In the genomic region with DNA sequence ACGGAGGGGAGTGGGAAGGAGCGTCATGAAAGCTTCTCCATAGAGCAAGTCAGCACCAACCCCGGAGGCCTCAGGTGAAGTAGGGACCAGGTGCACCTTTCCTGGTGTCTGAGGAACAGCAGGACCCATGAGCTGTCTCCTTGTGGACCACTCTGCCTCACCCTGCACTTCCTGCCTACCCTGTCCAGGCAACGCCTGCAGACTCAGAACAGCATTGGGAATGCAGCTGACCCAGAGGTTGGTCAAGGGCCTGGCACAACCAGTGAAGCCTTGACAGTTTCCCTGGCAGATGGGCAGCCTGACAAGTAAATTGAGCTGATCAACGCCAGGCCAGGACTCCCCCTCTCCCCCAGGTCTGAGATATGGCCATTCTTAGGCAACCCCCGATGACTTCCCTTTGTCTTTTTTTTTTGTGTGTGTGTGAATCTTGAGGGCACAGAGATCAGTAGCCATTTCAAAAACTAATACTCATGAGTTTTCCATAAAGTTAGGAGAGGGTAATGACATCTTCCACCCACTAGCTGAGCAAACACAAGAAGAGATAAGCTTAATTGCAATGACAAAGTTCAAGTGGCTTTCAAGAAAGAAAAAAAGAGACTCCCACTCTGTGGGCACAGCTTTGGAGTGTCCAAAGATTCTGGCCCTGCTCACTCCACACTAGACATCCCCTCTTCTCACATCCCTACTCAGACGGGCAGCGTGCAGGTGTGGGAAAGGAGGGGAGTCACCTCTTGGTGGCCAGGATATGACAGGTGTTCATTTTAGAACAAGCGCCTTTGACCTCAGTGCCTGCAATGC, we compare ENCODE assay signal across 1 cellular context.
TF ChIP-seq lines count a peak whose summit lies in the region.

No MANE protein-coding gene starts in this region.

TF ChIP-seq in HepG2, 621 proteins besides CTCF, POLR2A, EP300 and RAD21 (continues in another document):
- TF ChIP-seq STAG1 (CRISPR knock-in tag; IDR thresholded peaks at IDR 0.05) (0 out of 2 replicates have a peak, but pooled peaks have one; percentile 10), ZNF556 (CRISPR knock-in tag; IDR thresholded peaks at IDR 0.05; ENCODE audit: borderline replicate concordance) (no peak), ZNF329 (CRISPR knock-in tag; IDR thresholded peaks at IDR 0.05; ENCODE audit: low read depth) (no peak), ZNF468 (CRISPR knock-in tag; IDR thresholded peaks at IDR 0.05) (0 out of 2 replicates have a peak, but pooled peaks have one; percentile 61), AGO1 (IDR thresholded peaks at IDR 0.05; ENCODE audit: low read depth, low read length, poor library complexity, severe bottlenecking) (no peak), ZNF264 (CRISPR knock-in tag; IDR thresholded peaks at IDR 0.05) (no peak; the same call in 1 of the 2 replicates), TGIF2 (CRISPR knock-in tag; IDR thresholded peaks at IDR 0.05) (no peak), ZNF549 (CRISPR knock-in tag; IDR thresholded peaks at IDR 0.05) (no peak), ZSCAN22 (CRISPR knock-in tag; IDR thresholded peaks at IDR 0.05) (no peak), MIXL1 (CRISPR knock-in tag; IDR thresholded peaks at IDR 0.05) (peak; percentile 77; the same call in 1 of the 2 replicates), BCL6 (CRISPR knock-in tag; IDR thresholded peaks at IDR 0.05) (peak; percentile 86), NFATC3 (CRISPR knock-in tag; IDR thresholded peaks at IDR 0.05) (no peak), CEBPG (CRISPR knock-in tag; IDR thresholded peaks at IDR 0.05) (peak; percentile 53; the same call in 1 of the 2 replicates), KLF16 (CRISPR knock-in tag; IDR thresholded peaks at IDR 0.05) (no peak), ETV6 (CRISPR knock-in tag; conservative IDR thresholded peaks at IDR 0.05) (no peak), BORCS8-MEF2B (CRISPR knock-in tag; IDR thresholded peaks at IDR 0.05) (0 out of 2 replicates have a peak, but pooled peaks have one; percentile 30), STAT5B (CRISPR knock-in tag; IDR thresholded peaks at IDR 0.05) (no peak), FOXA1 (IDR thresholded peaks at IDR 0.05) (no peak), FOXA1 (CRISPR knock-in tag; IDR thresholded peaks at IDR 0.05) (peak; percentile 64), SRSF4 (IDR thresholded peaks at IDR 0.05; ENCODE audit: low read depth, low read length, poor library complexity, severe bottlenecking) (no peak), ZFP90 (CRISPR knock-in tag; IDR thresholded peaks at IDR 0.05; ENCODE audit: borderline replicate concordance) (peak; percentile 74; the same call in 1 of the 2 replicates), ISX (CRISPR knock-in tag; conservative IDR thresholded peaks at IDR 0.05) (no peak), ZNF652 (CRISPR knock-in tag; IDR thresholded peaks at IDR 0.05; ENCODE audit: borderline replicate concordance, low read depth) (no peak), FOXJ3 (CRISPR knock-in tag; IDR thresholded peaks at IDR 0.05; ENCODE audit: borderline replicate concordance) (peak; percentile 79; the same call in 1 of the 2 replicates), NR2F6 (IDR thresholded peaks at IDR 0.05) (peak; percentile 87), NR2F6 (CRISPR knock-in tag; IDR thresholded peaks at IDR 0.05) (peak; percentile 63), NONO (IDR thresholded peaks at IDR 0.05) (no peak), NONO (CRISPR knock-in tag; conservative IDR thresholded peaks at IDR 0.05) (0 out of 2 replicates have a peak, but pooled peaks have one; percentile 13), ERF (CRISPR knock-in tag; IDR thresholded peaks at IDR 0.05) (no peak), ZNF383 (CRISPR knock-in tag; IDR thresholded peaks at IDR 0.05; ENCODE audit: borderline replicate concordance) (no peak), DNMT1 (CRISPR knock-in tag; IDR thresholded peaks at IDR 0.05) (no peak), JUND (CRISPR knock-in tag; IDR thresholded peaks at IDR 0.05) (no peak), SPEN (CRISPR knock-in tag; IDR thresholded peaks at IDR 0.05; ENCODE audit: low read depth) (no peak), ZNF737 (CRISPR knock-in tag; IDR thresholded peaks at IDR 0.05; ENCODE audit: borderline replicate concordance) (no peak)
- TF ChIP-seq, protein P1, sequence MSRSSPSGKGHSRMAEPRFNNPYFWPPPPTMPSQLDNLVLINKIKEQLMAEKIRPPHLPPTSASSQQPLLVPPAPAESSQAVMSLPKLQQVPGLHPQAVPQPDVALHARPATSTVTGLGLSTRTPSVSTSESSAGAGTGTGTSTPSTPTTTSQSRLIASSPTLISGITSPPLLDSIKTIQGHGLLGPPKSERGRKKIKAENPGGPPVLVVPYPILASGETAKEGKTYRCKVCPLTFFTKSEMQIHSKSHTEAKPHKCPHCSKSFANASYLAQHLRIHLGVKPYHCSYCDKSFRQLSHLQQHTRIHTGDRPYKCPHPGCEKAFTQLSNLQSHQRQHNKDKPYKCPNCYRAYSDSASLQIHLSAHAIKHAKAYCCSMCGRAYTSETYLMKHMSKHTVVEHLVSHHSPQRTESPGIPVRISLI (CRISPR knock-in tag; IDR thresholded peaks at IDR 0.05; ENCODE audit: borderline replicate concordance) = peak; percentile 95
- TF ChIP-seq, protein P2, sequence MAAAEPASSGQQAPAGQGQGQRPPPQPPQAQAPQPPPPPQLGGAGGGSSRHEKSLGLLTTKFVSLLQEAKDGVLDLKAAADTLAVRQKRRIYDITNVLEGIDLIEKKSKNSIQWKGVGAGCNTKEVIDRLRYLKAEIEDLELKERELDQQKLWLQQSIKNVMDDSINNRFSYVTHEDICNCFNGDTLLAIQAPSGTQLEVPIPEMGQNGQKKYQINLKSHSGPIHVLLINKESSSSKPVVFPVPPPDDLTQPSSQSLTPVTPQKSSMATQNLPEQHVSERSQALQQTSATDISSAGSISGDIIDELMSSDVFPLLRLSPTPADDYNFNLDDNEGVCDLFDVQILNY (CRISPR knock-in tag; conservative IDR thresholded peaks at IDR 0.05) = no peak
- TF ChIP-seq, protein P3, sequence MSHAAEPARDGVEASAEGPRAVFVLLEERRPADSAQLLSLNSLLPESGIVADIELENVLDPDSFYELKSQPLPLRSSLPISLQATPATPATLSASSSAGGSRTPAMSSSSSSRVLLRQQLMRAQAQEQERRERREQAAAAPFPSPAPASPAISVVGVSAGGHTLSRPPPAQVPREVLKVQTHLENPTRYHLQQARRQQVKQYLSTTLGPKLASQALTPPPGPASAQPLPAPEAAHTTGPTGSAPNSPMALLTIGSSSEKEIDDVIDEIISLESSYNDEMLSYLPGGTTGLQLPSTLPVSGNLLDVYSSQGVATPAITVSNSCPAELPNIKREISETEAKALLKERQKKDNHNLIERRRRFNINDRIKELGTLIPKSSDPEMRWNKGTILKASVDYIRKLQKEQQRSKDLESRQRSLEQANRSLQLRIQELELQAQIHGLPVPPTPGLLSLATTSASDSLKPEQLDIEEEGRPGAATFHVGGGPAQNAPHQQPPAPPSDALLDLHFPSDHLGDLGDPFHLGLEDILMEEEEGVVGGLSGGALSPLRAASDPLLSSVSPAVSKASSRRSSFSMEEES (CRISPR knock-in tag; IDR thresholded peaks at IDR 0.05) = no peak
- TF ChIP-seq, protein P4, sequence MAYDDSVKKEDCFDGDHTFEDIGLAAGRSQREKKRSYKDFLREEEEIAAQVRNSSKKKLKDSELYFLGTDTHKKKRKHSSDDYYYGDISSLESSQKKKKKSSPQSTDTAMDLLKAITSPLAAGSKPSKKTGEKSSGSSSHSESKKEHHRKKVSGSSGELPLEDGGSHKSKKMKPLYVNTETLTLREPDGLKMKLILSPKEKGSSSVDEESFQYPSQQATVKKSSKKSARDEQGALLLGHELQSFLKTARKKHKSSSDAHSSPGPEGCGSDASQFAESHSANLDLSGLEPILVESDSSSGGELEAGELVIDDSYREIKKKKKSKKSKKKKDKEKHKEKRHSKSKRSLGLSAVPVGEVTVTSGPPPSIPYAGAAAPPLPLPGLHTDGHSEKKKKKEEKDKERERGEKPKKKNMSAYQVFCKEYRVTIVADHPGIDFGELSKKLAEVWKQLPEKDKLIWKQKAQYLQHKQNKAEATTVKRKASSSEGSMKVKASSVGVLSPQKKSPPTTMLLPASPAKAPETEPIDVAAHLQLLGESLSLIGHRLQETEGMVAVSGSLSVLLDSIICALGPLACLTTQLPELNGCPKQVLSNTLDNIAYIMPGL (CRISPR knock-in tag; IDR thresholded peaks at IDR 0.05; ENCODE audit: borderline replicate concordance in 1 of 2, low read depth in 1 of 2) = no peak
- TF ChIP-seq, protein P5, sequence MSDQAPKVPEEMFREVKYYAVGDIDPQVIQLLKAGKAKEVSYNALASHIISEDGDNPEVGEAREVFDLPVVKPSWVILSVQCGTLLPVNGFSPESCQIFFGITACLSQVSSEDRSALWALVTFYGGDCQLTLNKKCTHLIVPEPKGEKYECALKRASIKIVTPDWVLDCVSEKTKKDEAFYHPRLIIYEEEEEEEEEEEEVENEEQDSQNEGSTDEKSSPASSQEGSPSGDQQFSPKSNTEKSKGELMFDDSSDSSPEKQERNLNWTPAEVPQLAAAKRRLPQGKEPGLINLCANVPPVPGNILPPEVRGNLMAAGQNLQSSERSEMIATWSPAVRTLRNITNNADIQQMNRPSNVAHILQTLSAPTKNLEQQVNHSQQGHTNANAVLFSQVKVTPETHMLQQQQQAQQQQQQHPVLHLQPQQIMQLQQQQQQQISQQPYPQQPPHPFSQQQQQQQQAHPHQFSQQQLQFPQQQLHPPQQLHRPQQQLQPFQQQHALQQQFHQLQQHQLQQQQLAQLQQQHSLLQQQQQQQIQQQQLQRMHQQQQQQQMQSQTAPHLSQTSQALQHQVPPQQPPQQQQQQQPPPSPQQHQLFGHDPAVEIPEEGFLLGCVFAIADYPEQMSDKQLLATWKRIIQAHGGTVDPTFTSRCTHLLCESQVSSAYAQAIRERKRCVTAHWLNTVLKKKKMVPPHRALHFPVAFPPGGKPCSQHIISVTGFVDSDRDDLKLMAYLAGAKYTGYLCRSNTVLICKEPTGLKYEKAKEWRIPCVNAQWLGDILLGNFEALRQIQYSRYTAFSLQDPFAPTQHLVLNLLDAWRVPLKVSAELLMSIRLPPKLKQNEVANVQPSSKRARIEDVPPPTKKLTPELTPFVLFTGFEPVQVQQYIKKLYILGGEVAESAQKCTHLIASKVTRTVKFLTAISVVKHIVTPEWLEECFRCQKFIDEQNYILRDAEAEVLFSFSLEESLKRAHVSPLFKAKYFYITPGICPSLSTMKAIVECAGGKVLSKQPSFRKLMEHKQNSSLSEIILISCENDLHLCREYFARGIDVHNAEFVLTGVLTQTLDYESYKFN (CRISPR knock-in tag; conservative IDR thresholded peaks at IDR 0.05) = peak; percentile 94
- TF ChIP-seq, protein P6, sequence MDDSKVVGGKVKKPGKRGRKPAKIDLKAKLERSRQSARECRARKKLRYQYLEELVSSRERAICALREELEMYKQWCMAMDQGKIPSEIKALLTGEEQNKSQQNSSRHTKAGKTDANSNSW (CRISPR knock-in tag; IDR thresholded peaks at IDR 0.05; ENCODE audit: borderline replicate concordance) = no peak
- TF ChIP-seq, protein P7, sequence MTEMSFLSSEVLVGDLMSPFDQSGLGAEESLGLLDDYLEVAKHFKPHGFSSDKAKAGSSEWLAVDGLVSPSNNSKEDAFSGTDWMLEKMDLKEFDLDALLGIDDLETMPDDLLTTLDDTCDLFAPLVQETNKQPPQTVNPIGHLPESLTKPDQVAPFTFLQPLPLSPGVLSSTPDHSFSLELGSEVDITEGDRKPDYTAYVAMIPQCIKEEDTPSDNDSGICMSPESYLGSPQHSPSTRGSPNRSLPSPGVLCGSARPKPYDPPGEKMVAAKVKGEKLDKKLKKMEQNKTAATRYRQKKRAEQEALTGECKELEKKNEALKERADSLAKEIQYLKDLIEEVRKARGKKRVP (CRISPR knock-in tag; IDR thresholded peaks at IDR 0.05) = no peak
- TF ChIP-seq, protein P8, sequence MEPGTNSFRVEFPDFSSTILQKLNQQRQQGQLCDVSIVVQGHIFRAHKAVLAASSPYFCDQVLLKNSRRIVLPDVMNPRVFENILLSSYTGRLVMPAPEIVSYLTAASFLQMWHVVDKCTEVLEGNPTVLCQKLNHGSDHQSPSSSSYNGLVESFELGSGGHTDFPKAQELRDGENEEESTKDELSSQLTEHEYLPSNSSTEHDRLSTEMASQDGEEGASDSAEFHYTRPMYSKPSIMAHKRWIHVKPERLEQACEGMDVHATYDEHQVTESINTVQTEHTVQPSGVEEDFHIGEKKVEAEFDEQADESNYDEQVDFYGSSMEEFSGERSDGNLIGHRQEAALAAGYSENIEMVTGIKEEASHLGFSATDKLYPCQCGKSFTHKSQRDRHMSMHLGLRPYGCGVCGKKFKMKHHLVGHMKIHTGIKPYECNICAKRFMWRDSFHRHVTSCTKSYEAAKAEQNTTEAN (CRISPR knock-in tag; conservative IDR thresholded peaks at IDR 0.05) = no peak
- TF ChIP-seq, protein P9, sequence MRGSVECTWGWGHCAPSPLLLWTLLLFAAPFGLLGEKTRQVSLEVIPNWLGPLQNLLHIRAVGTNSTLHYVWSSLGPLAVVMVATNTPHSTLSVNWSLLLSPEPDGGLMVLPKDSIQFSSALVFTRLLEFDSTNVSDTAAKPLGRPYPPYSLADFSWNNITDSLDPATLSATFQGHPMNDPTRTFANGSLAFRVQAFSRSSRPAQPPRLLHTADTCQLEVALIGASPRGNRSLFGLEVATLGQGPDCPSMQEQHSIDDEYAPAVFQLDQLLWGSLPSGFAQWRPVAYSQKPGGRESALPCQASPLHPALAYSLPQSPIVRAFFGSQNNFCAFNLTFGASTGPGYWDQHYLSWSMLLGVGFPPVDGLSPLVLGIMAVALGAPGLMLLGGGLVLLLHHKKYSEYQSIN (CRISPR knock-in tag; IDR thresholded peaks at IDR 0.05; ENCODE audit: borderline replicate concordance) = no peak
- TF ChIP-seq, protein P10, sequence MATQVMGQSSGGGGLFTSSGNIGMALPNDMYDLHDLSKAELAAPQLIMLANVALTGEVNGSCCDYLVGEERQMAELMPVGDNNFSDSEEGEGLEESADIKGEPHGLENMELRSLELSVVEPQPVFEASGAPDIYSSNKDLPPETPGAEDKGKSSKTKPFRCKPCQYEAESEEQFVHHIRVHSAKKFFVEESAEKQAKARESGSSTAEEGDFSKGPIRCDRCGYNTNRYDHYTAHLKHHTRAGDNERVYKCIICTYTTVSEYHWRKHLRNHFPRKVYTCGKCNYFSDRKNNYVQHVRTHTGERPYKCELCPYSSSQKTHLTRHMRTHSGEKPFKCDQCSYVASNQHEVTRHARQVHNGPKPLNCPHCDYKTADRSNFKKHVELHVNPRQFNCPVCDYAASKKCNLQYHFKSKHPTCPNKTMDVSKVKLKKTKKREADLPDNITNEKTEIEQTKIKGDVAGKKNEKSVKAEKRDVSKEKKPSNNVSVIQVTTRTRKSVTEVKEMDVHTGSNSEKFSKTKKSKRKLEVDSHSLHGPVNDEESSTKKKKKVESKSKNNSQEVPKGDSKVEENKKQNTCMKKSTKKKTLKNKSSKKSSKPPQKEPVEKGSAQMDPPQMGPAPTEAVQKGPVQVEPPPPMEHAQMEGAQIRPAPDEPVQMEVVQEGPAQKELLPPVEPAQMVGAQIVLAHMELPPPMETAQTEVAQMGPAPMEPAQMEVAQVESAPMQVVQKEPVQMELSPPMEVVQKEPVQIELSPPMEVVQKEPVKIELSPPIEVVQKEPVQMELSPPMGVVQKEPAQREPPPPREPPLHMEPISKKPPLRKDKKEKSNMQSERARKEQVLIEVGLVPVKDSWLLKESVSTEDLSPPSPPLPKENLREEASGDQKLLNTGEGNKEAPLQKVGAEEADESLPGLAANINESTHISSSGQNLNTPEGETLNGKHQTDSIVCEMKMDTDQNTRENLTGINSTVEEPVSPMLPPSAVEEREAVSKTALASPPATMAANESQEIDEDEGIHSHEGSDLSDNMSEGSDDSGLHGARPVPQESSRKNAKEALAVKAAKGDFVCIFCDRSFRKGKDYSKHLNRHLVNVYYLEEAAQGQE (IDR thresholded peaks at IDR 0.05; ENCODE audit: borderline replicate concordance in 1 of 2, low read depth in 1 of 2, low read length in 2 of 2) = 0 out of 4 replicates have a peak, but pooled peaks of 1 of the 2 experiments have one; percentile 27
- TF ChIP-seq, protein P11, sequence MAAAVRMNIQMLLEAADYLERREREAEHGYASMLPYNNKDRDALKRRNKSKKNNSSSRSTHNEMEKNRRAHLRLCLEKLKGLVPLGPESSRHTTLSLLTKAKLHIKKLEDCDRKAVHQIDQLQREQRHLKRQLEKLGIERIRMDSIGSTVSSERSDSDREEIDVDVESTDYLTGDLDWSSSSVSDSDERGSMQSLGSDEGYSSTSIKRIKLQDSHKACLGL (CRISPR knock-in tag; IDR thresholded peaks at IDR 0.05) = no peak
